In the genomic region with DNA sequence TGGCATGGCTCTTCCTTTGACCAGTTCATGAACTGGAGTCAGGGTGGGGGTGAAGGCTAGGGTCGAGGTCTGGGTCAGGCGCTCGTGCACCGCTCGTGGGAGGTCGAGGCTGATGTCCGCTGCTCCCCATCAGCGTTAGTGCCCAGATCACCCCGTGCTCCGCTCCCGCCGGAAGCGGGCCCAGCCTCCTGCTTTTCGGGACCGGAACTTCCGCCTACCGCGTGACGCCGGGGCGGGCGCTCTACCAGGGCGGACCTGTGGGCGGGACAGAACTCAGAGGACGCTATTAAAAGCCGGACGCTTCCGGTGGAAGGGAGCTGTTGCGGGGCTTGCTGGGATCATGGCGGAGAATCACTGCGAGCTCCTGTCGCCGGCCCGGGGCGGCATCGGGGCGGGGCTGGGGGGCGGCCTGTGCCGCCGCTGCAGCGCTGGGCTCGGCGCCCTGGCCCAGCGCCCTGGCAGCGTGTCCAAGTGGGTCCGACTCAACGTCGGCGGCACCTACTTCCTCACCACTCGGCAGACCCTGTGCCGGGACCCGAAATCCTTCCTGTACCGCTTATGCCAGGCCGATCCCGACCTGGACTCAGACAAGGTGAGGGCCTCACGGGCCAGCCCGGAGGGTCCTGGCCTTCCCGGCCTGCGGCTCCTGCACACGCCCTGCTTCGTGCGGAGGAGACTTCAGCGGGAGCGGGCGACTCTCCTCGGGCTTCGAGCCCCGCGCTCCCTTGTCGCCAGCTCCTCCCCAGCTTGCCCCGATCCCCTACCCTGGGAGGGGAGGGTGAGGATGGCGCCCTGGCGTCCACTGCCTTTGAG, we compare ENCODE assay signal across 8 cellular contexts. TPM values are rescaled to one million over a fixed set of nuclear protein-coding genes. Genes with fewer than 3 reads are reported as not detected.
A peak's percentile ranks its signal among the peaks of the same experiment; 100 is the strongest.
DNase-seq lines count a peak whose midpoint lies in the region; ATAC-seq and TF ChIP-seq lines count a peak whose summit lies in the region.

A gene with protein sequence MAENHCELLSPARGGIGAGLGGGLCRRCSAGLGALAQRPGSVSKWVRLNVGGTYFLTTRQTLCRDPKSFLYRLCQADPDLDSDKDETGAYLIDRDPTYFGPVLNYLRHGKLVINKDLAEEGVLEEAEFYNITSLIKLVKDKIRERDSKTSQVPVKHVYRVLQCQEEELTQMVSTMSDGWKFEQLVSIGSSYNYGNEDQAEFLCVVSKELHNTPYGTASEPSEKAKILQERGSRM (plus strand): TSS at position 315 of the 813 bp plus-strand sequence. CDS start 26 bp downstream, at position 341.

- H3K9me1 ChIP-seq in IMR-90 (ENCODE audit: insufficient read depth, low read length): 0 out of 2 replicates have a peak, but pooled peaks cover 4% of the 10 kb centered on the region

- peak; percentile 95 for TF ChIP-seq POLR2A in IMR-90 (IDR thresholded peaks at IDR 0.05; ENCODE audit: low read depth, low read length)

- peak within 1 kb of the TSS; percentile 91 for H2BK5ac ChIP-seq in IMR-90 (ENCODE audit: low read depth, low read length, poor library complexity, severe bottlenecking)

- no peak for TF ChIP-seq CTCF in IMR-90 (conservative IDR thresholded peaks at IDR 0.05; ENCODE audit: low read depth, low read length)

- ATAC-seq in GM21515 (IDR thresholded peaks at IDR 0.05; ENCODE audit: unreplicated experiment): peak; percentile 59
- peak; percentile 98 for ATAC-seq in IMR-90 (ENCODE audit: low read depth)

- H3K56ac ChIP-seq in IMR-90 (ENCODE audit: extremely low read depth, insufficient read depth, low read length): peak within 1 kb of the TSS; percentile 95

- H2BK20ac ChIP-seq in IMR-90 (ENCODE audit: low read depth, low read length): no peak within 1 kb of the TSS

- intact Hi-C loops in IMR-90 (cut with micrococcal nuclease): no loop called here

- POLR2A ChIA-PET in IMR-90 (lab: Charles Lee; ENCODE audit: unreplicated experiment): interaction anchor here (0.5 to 1.4 kb wide), 2 partner anchors 9 to 102 kb away, joined by 3 to 4 read pairs; no protein-coding TSS in a partner anchor

- peak within 1 kb of the TSS; percentile 98 for H2AK5ac ChIP-seq in IMR-90 (ENCODE audit: low read depth, low read length)

- peak within 1 kb of the TSS; percentile 99 for H4K91ac ChIP-seq in IMR-90 (ENCODE audit: insufficient read depth, low read depth, low read length)

- DNase-seq in Caki2 (ENCODE audit: low read depth) (peak; percentile 94), IMR-90 (peak; percentile 96), OCI-M1 (lab: John Stamatoyannopoulos, UW) (peak; percentile 96), activated T-cell treated with anti-CD3 and anti-CD28 coated beads for 24 hours (ENCODE audit: low read depth) (peak; percentile 96), epidermal melanocyte (ENCODE audit: insufficient read length, low spot score) (peak; percentile 99), middle frontal gyrus (ENCODE audit: extremely low spot score, low spot score) (peak; percentile 96)
- peak; percentile 92 to 93 for DNase-seq in stimulated activated CD8-positive, alpha-beta memory T cell treated with anti-CD3 and anti-CD28 coated beads, Interleukin-2, amount 100 ng/mL, for 1 hour (ENCODE audit: low read depth in 2 of 2)

- H4K20me1 ChIP-seq in IMR-90 (ENCODE audit: insufficient read depth, low read length): peaks cover 9% of the 10 kb centered on the region

- peak within 1 kb of the TSS; percentile 89 for H3K27ac ChIP-seq in IMR-90 (ENCODE audit: insufficient read depth, low read length)

- H2BK15ac ChIP-seq in IMR-90 (ENCODE audit: low read depth, low read length): no peak within 1 kb of the TSS; the same call in 2 of the 3 replicates

- no peaks in the 10 kb centered on the region for H3K9me3 ChIP-seq in IMR-90 (ENCODE audit: control insufficient read depth, insufficient read depth, low read length)

- H2AK9ac ChIP-seq in IMR-90 (replicated peaks; ENCODE audit: low read depth, low read length, poor library complexity): peak within 1 kb of the TSS; percentile 96

- peak within 1 kb of the TSS; percentile 99 for H3K9ac ChIP-seq in IMR-90 (ENCODE audit: low read depth, low read length)

- peaks cover 7 to 33% of the 10 kb centered on the region in 2 experiments for H3K79me1 ChIP-seq in IMR-90 (ENCODE audit: low read depth in 1 of 2, low read length in 2 of 2)

- no peak for TF ChIP-seq RAD21 in IMR-90 (IDR thresholded peaks at IDR 0.05; ENCODE audit: low read length)

- peak within 1 kb of the TSS; percentile 98 for H3K14ac ChIP-seq in IMR-90 (replicated peaks; ENCODE audit: low read depth, low read length)

- peak within 1 kb of the TSS; percentile 99 for H3K4ac ChIP-seq in IMR-90 (ENCODE audit: low read depth, low read length)

- BruUV-seq in IMR-90 (replicated peaks; lab: Mats Ljungman, UMichigan): no TSS peak

- 0% methylated on average over 34 of the region's 73 CpGs; no CpG with 5 or more reads in 1 of the 2 experiments for WGBS in IMR-90 (ENCODE audit: extremely low coverage in 2 of 2, insufficient read length in 1 of 2), 2 experiments

- peak within 1 kb of the TSS; percentile 99 for H4K5ac ChIP-seq in IMR-90 (ENCODE audit: low read depth, low read length)

- peak within 1 kb of the TSS; percentile 25; the same call in 1 of the 2 replicates for H2BK120ac ChIP-seq in IMR-90 (ENCODE audit: low read depth, low read length)

- CTCF ChIA-PET in IMR-90 (lab: Yijun Ruan, JAX): no interaction called here

- H3K4me2 ChIP-seq in IMR-90 (ENCODE audit: low read depth, low read length): peak within 1 kb of the TSS; percentile 89

- no peaks in the 10 kb centered on the region for H3K4me1 ChIP-seq in IMR-90 (ENCODE audit: control insufficient read depth, insufficient read depth, low read length)

- peak within 1 kb of the TSS; percentile 100 for H2AFZ ChIP-seq in IMR-90 (replicated peaks; ENCODE audit: low read length, poor library complexity)

- H3K36me3 ChIP-seq in IMR-90 (ENCODE audit: control insufficient read depth, insufficient read depth, low read length): no peaks in the 10 kb centered on the region

- peak within 1 kb of the TSS; percentile 99 for H3K23ac ChIP-seq in IMR-90 (ENCODE audit: low read depth, low read length)

- in situ Hi-C loops in Caki2 (cut with HindIII; ENCODE audit: low pct_unique_long_range_greater_than_20kb, low sequenced_read_pairs): no loop called here
- in situ Hi-C loops in IMR-90 (cut with MboI; ENCODE audit: low sequenced_read_pairs): no loop called here

- dilution Hi-C loops in IMR-90 (cut with HindIII; ENCODE audit: low sequenced_read_pairs, unreplicated experiment): no loop called here

- H3K18ac ChIP-seq in IMR-90 (ENCODE audit: low read depth, low read length): peak within 1 kb of the TSS; percentile 74

- peak within 1 kb of the TSS; percentile 82 for H3K4me3 ChIP-seq in IMR-90 (ENCODE audit: insufficient read depth, low read depth, low read length)

- H4K8ac ChIP-seq in IMR-90 (ENCODE audit: low read depth in 2 of 2, low read length in 2 of 2): peak within 1 kb of the TSS; percentile 99 to 100

- no peaks in the 10 kb centered on the region for H3K27me3 ChIP-seq in IMR-90 (ENCODE audit: control insufficient read depth, insufficient read depth, low read length)

TF ChIP-seq in IMR-90, 13 proteins besides CTCF, POLR2A, EP300 and RAD21:
- TF ChIP-seq NFE2L2 (IDR thresholded peaks at IDR 0.05; ENCODE audit: low read depth, low read length): no peak; the same call in 1 of the 2 replicates
- no peak for TF ChIP-seq SMC3 (IDR thresholded peaks at IDR 0.05; ENCODE audit: low read depth, low read length)
- no peak for TF ChIP-seq FOS (IDR thresholded peaks at IDR 0.05; ENCODE audit: low read depth, low read length)
- no peak for TF ChIP-seq BHLHE40 (IDR thresholded peaks at IDR 0.05; ENCODE audit: low read depth, low read length)
- TF ChIP-seq, protein P1, sequence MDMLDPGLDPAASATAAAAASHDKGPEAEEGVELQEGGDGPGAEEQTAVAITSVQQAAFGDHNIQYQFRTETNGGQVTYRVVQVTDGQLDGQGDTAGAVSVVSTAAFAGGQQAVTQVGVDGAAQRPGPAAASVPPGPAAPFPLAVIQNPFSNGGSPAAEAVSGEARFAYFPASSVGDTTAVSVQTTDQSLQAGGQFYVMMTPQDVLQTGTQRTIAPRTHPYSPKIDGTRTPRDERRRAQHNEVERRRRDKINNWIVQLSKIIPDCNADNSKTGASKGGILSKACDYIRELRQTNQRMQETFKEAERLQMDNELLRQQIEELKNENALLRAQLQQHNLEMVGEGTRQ (IDR thresholded peaks at IDR 0.05; ENCODE audit: low read depth, low read length): peak; percentile 92
- TF ChIP-seq MAZ (IDR thresholded peaks at IDR 0.05; ENCODE audit: borderline replicate concordance, low read depth, low read length): peak; percentile 78; the same call in 1 of the 2 replicates
- TF ChIP-seq RFX5 (IDR thresholded peaks at IDR 0.05; ENCODE audit: low read depth, low read length): no peak
- no peak for TF ChIP-seq MAFK (IDR thresholded peaks at IDR 0.05; ENCODE audit: low read depth, low read length)
- no peak for TF ChIP-seq CEBPB (IDR thresholded peaks at IDR 0.05; ENCODE audit: low read depth, low read length)
- TF ChIP-seq, protein P2, sequence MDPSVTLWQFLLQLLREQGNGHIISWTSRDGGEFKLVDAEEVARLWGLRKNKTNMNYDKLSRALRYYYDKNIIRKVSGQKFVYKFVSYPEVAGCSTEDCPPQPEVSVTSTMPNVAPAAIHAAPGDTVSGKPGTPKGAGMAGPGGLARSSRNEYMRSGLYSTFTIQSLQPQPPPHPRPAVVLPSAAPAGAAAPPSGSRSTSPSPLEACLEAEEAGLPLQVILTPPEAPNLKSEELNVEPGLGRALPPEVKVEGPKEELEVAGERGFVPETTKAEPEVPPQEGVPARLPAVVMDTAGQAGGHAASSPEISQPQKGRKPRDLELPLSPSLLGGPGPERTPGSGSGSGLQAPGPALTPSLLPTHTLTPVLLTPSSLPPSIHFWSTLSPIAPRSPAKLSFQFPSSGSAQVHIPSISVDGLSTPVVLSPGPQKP (IDR thresholded peaks at IDR 0.05; ENCODE audit: borderline replicate concordance, low read depth, low read length): peak; percentile 13; the same call in 1 of the 2 replicates
- peak; percentile 14 for TF ChIP-seq RCOR1 (IDR thresholded peaks at IDR 0.05; ENCODE audit: insufficient replicate concordance, low read length)
- peak; percentile 89 for TF ChIP-seq MXI1 (IDR thresholded peaks at IDR 0.05; ENCODE audit: borderline replicate concordance, low read depth, low read length)
- no peak for TF ChIP-seq CHD1 (IDR thresholded peaks at IDR 0.05; ENCODE audit: low read depth, low read length)
TF ChIP-seq in IMR-90: peak in this region for 5.

RNA-seq across cellular contexts. Expression of the gene that starts here (rescaled TPM):
- total RNA-seq in Caki2 (2014; rRNA removed; shearing (Covaris generic); ENCODE audit: low replicate concordance): 67.5 and 85.6 TPM in 2 replicates
- total RNA-seq in IMR-90 (2012; rRNA removed): 17.2 and 19.4 TPM in 2 replicates
- polyA plus RNA-seq in IMR-90 (2012; rRNA removed): 38.9 and 56.2 TPM in 2 replicates
- 31.6 and 39.2 TPM in 2 replicates for polyA plus RNA-seq in IMR-90 (2012; cell fraction: cytosol; rRNA removed)
- 21.2 and 23.8 TPM in 2 replicates for polyA plus RNA-seq in IMR-90 (2012; cell fraction: nucleus; rRNA removed; ENCODE audit: low replicate concordance)

Comparison
In these comparisons a context has a peak if more than half of its experiments do, and no peak if none do; other contexts are left out.
1. Peak in every context shown above with its lines: DNase-seq, ATAC-seq, H3K4me3 ChIP-seq and H3K27ac ChIP-seq.